13 cellular contexts compared by ENCODE assay signal in the genomic region with DNA sequence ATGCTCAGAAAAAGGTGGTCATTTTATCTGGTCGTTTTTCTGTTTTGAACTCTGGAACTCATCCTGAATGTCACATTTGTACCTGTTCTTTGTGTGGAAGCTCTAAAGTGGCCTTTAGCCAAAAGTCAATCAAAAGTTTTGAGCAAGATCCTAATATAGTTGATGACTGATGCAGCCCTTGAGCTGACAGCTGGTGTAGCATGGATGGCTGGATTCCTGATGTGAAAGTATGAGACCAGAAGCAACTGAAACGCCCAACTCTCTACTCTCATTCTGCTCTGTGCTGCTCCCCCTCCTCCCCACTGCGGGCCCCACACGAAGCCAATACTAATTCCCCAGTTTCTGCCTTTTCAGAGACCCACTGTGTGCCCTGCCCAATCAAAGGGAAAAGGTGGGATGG. TPM values are rescaled to one million over a fixed set of nuclear protein-coding genes. Genes with fewer than 3 reads are reported as not detected.
DNase-seq lines count a peak whose midpoint lies in the region; ATAC-seq and TF ChIP-seq lines count a peak whose summit lies in the region.
"Had no signal": no experiment of that assay in that cellular context is flagged by ENCODE, and none has a peak within 500 bp of the region (broad histone marks: within the 10 kb centered on the region; RNA-seq: fewer than 3 reads in every experiment).

No MANE protein-coding gene starts in this region.

- 33 to 42% (median 38%) methylated on average over 4 of the region's 4 CpGs for WGBS in psoas muscle, 3 donors

- H3K27me3 ChIP-seq in psoas muscle (ENCODE audit: insufficient read depth in 3 of 3, low read length in 2 of 3), result no peaks in the 10 kb centered on the region
- H3K27me3 ChIP-seq: BLaER1 treated with 17β-estradiol and CSF1 and Interleukin-3, amounts not matched to agents 10 nM and 100 nM had no signal

- peaks cover 16% of the 10 kb centered on the region for H3K4me1 ChIP-seq in psoas muscle

- TF ChIP-seq CTCF in psoas muscle (IDR thresholded peaks at IDR 0.05), result no peak

- H3K9me3 ChIP-seq in psoas muscle, result no peaks in the 10 kb centered on the region
- H3K9me3 ChIP-seq: BLaER1 treated with 17β-estradiol and CSF1 and Interleukin-3, amounts not matched to agents 10 nM and 100 nM had no signal

- peak; percentile 33 for DNase-seq in DMS 273 (lab: John Stamatoyannopoulos, UW; ENCODE audit: unreplicated experiment)
- no peak for DNase-seq in DMS 273 treated with DMSO at 0.1 percent for 48 hours (lab: John Stamatoyannopoulos, UW)
- no peak for DNase-seq in left ventricle myocardium superior
- no peak for DNase-seq in psoas muscle
- DNase-seq in NCI-H1417 (lab: John Stamatoyannopoulos, UW), result no peak
- no peak for DNase-seq in SK-N-DZ (ENCODE audit: low spot score)
- DNase-seq in NCI-H1930 (lab: John Stamatoyannopoulos, UW), result no peak
- DNase-seq: NCI-H1436 treated with DMSO at 0.1 percent for 48 hours, NCI-H446 had no signal

- H3K27ac ChIP-seq in psoas muscle, result peak overlapping the region; percentile 83
- H3K27ac ChIP-seq: 22Rv1; BLaER1 treated with 17β-estradiol and CSF1 and Interleukin-3, amounts not matched to agents 10 nM and 100 nM had no signal

- intact Hi-C loops in left ventricle myocardium superior (cut with micrococcal nuclease), result no loop called here
- intact Hi-C loops in psoas muscle (cut with DNase I), result loop anchor here (5.0 kb wide), 1 partner anchor 118 kb away; no protein-coding TSS in a partner anchor

- H3K4me3 ChIP-seq in psoas muscle, result no peak overlapping the region
- H3K4me3 ChIP-seq: BLaER1 treated with 17β-estradiol and CSF1 and Interleukin-3, amounts not matched to agents 10 nM and 100 nM; GM23338 had no signal

- no peaks in the 10 kb centered on the region for H3K36me3 ChIP-seq in psoas muscle (ENCODE audit: insufficient read depth in 1 of 2, low read depth in 1 of 2)
- H3K36me3 ChIP-seq: BLaER1 treated with 17β-estradiol and CSF1 and Interleukin-3, amounts not matched to agents 10 nM and 100 nM had no signal

- ATAC-seq in GM21717 (IDR thresholded peaks at IDR 0.05; ENCODE audit: unreplicated experiment), result peak; percentile 49
- ATAC-seq in left ventricle myocardium superior, result peak; percentile 7
- ATAC-seq in psoas muscle, result peak; percentile 58 to 69 (median 66)
- ATAC-seq: GM23338 had no signal

RNA-seq across cellular contexts. Expression of a gene that starts 10.3 kb away (rescaled TPM):
- 12,717 TPM for total RNA-seq in left ventricle myocardium superior
- total RNA-seq in psoas muscle, result over 10,000 TPM in 1 of 4 donors, 1,000 to 10,000 TPM in 3; 4,588 to 15,830 (median 8,724) TPM
- 1,000 to 10,000 TPM; 1,035 to 2,043 (median 1,534) TPM for polyA plus RNA-seq in psoas muscle
- not detected in 2 replicates for polyA plus RNA-seq in SK-N-DZ (2014; cell fraction: cytosol; rRNA removed)
- polyA plus RNA-seq in SK-N-DZ (2014; cell fraction: nucleus; rRNA removed), result 0.03 TPM in 1 of 2 replicates, not detected in the other
- total RNA-seq: GM23338 had no signal
- polyA plus RNA-seq: GM23338 had no signal

RNA-seq across cellular contexts. Expression of a gene that starts 23.7 kb away (rescaled TPM):
- total RNA-seq in left ventricle myocardium superior, result 18.6 TPM
- 10 to 100 TPM; 20.3 to 49.9 (median 30.1) TPM for total RNA-seq in psoas muscle
- polyA plus RNA-seq in psoas muscle, result 10 to 100 TPM; 60.7 to 91.1 (median 90.1) TPM
- 77.3 and 94.1 TPM in 2 replicates for polyA plus RNA-seq in SK-N-DZ (2014; cell fraction: cytosol; rRNA removed)
- polyA plus RNA-seq in SK-N-DZ (2014; cell fraction: nucleus; rRNA removed), result 101 and 134 TPM in 2 replicates

RNA-seq across cellular contexts. Expression of a gene that starts 37.7 kb away (rescaled TPM):
- 4,258 TPM for total RNA-seq in left ventricle myocardium superior
- total RNA-seq in psoas muscle, result 100 to 1,000 TPM in 3 of 4 donors, 10 to 100 TPM in 1; 44.1 to 532 (median 191) TPM
- 100 to 1,000 TPM in 1 of 3 donors, 10 to 100 TPM in 2; 50.3 to 143 (median 60.7) TPM for polyA plus RNA-seq in psoas muscle
- not detected in 2 replicates for polyA plus RNA-seq in SK-N-DZ (2014; cell fraction: cytosol; rRNA removed)
- not detected in 2 replicates for polyA plus RNA-seq in SK-N-DZ (2014; cell fraction: nucleus; rRNA removed)

Comparison
In these comparisons a context has a peak if more than half of its experiments do, and no peak if none do; other contexts are left out.
1. ATAC-seq: peak in every context shown above with its lines; median percentile 66 in psoas muscle; 49 in GM21717; 7 in left ventricle myocardium superior.